17 cellular contexts compared by ENCODE assay signal in genomic region chr14:62308927-62309326, GRCh38.
"Had no signal": no experiment of that assay in that cellular context is flagged by ENCODE, and none has a peak within 500 bp of the region (broad histone marks: within the 10 kb centered on the region; RNA-seq: fewer than 3 reads in every experiment).

No MANE protein-coding gene starts in this region.

- FAIRE-seq: astrocyte had no signal

- H3K36me3 ChIP-seq: cardiac muscle cell, lower lobe of right lung, neural progenitor cell, thyroid gland, vagina had no signal

- H3K36me3 Mint-ChIP-seq: naive B cell; neural progenitor cell; stimulated activated naive B cell treated with anti-CD40 and anti-IgM and Interleukin-4, amounts not matched to agents 10 μg/mL and 1 μg/mL and 100 μg/mL, for 72 hours had no signal

- H2AFZ ChIP-seq: neural progenitor cell had no signal

- H3K4me1 Mint-ChIP-seq: activated naive CD8-positive, alpha-beta T cell treated with anti-CD3 and anti-CD28 coated beads, Interleukin-2, amount 50 U/mL, for 24 hours; naive B cell; neural progenitor cell; stimulated activated naive B cell treated with anti-CD40 and anti-IgM and Interleukin-4, amounts not matched to agents 10 μg/mL and 1 μg/mL and 100 μg/mL, for 72 hours had no signal

- H3K4me2 ChIP-seq: neural progenitor cell had no signal

- ATAC-seq: activated naive CD8-positive, alpha-beta T cell treated with anti-CD3 and anti-CD28 coated beads, Interleukin-2, amount 50 U/mL, for 24 hours; lower lobe of right lung; stimulated activated naive B cell treated with anti-CD40 and anti-IgM and Interleukin-4, amounts not matched to agents 10 μg/mL and 1 μg/mL and 100 μg/mL, for 72 hours had no signal

- H3K27me3 Mint-ChIP-seq: activated naive CD8-positive, alpha-beta T cell treated with anti-CD3 and anti-CD28 coated beads, Interleukin-2, amount 50 U/mL, for 24 hours; naive B cell; stimulated activated naive B cell treated with anti-CD40 and anti-IgM and Interleukin-4, amounts not matched to agents 10 μg/mL and 1 μg/mL and 100 μg/mL, for 72 hours had no signal

- H3K27me3 ChIP-seq: cardiac muscle cell, neural progenitor cell, thyroid gland, vagina had no signal

- DNase-seq: activated CD4-positive, alpha-beta T cell treated with anti-CD3 and anti-CD28 coated beads, Interleukin-2, amount 50 U/mL, for 4 hours; activated CD4-positive, CD25-positive, alpha-beta regulatory T cell treated with anti-CD3 and anti-CD28 coated beads, Interleukin-2, amount 50 U/mL, for 72 hours; activated naive CD4-positive, alpha-beta T cell treated with anti-CD3 and anti-CD28 coated beads for 36 hours; activated naive CD8-positive, alpha-beta T cell treated with anti-CD3 and anti-CD28 coated beads, Interleukin-2, amount 50 U/mL, for 24 hours; foreskin melanocyte; kidney glomerular epithelial cell; lower lobe of right lung; midbrain; naive B cell; stimulated activated CD4-positive, alpha-beta T cell treated with anti-CD3 and anti-CD28 coated beads, Interleukin-2, amount 100 ng/mL, for 48 hours; stimulated activated naive B cell treated with anti-CD40 and anti-IgM and Interleukin-4, amounts not matched to agents 10 μg/mL and 1 μg/mL and 100 μg/mL, for 72 hours; thyroid gland had no signal

- H3K9me3 ChIP-seq: lower lobe of right lung, thyroid gland, vagina had no signal

- H3K9ac ChIP-seq: neural progenitor cell had no signal

- H3K27ac ChIP-seq: cardiac muscle cell, lower lobe of right lung, neural progenitor cell, thyroid gland, vagina had no signal

- H3K4me3 ChIP-seq: cardiac muscle cell, lower lobe of right lung, neural progenitor cell, thyroid gland, vagina had no signal

- H3K9me3 Mint-ChIP-seq: activated naive CD4-positive, alpha-beta T cell treated with anti-CD3 and anti-CD28 coated beads for 36 hours; activated naive CD8-positive, alpha-beta T cell treated with anti-CD3 and anti-CD28 coated beads, Interleukin-2, amount 50 U/mL, for 24 hours; activated T-helper 2 cell treated with anti-CD3 and anti-CD28 coated beads, Interferon-gamma antibody, Interleukin-2, Interleukin-4, amounts not matched to agents 10 μg/mL and 5 μg/mL and 100 μg/mL, durations not matched to agents 14 hours and 24 hours and 36 hours; neural progenitor cell; stimulated activated naive B cell treated with anti-CD40 and anti-IgM and Interleukin-4, amounts not matched to agents 10 μg/mL and 1 μg/mL and 100 μg/mL, for 72 hours had no signal

- H3K4me3 Mint-ChIP-seq: activated naive CD4-positive, alpha-beta T cell treated with anti-CD3 and anti-CD28 coated beads for 36 hours; activated naive CD8-positive, alpha-beta T cell treated with anti-CD3 and anti-CD28 coated beads, Interleukin-2, amount 50 U/mL, for 24 hours; naive B cell; neural progenitor cell; stimulated activated naive B cell treated with anti-CD40 and anti-IgM and Interleukin-4, amounts not matched to agents 10 μg/mL and 1 μg/mL and 100 μg/mL, for 72 hours had no signal

- H3K4me1 ChIP-seq: lower lobe of right lung, neural progenitor cell, thyroid gland, vagina had no signal

- H3K27ac Mint-ChIP-seq: activated naive CD4-positive, alpha-beta T cell treated with anti-CD3 and anti-CD28 coated beads for 36 hours; activated naive CD8-positive, alpha-beta T cell treated with anti-CD3 and anti-CD28 coated beads, Interleukin-2, amount 50 U/mL, for 24 hours; activated T-helper 2 cell treated with anti-CD3 and anti-CD28 coated beads, Interferon-gamma antibody, Interleukin-2, Interleukin-4, amounts not matched to agents 10 μg/mL and 5 μg/mL and 100 μg/mL, durations not matched to agents 14 hours and 24 hours and 36 hours; naive B cell; neural progenitor cell; stimulated activated naive B cell treated with anti-CD40 and anti-IgM and Interleukin-4, amounts not matched to agents 10 μg/mL and 1 μg/mL and 100 μg/mL, for 72 hours had no signal
